Comparison of ENCODE assay signal across 17 cellular contexts in the genomic region with DNA sequence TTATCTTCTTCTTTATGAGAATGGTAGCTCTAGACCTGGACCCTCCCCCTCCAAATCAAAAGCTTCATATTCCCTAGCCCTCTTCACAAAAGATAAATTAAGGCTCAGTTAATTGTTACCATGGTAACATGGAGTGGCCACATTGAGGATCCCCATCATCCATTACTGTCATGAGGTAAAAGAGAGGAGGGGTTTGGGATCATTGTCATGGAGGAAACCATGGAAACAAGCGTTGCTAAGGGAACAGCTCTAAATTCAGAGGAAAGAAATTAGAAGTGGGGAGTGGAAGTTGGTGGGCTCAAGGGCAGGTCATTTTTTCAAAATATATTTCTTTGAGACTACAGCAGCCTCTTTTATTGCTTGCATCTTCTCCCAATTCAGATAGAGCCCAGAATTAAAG. TPM values are rescaled to one million over a fixed set of nuclear protein-coding genes. Genes with fewer than 3 reads are reported as not detected.
DNase-seq lines count a peak whose midpoint lies in the region; ATAC-seq, FAIRE-seq and TF ChIP-seq lines count a peak whose summit lies in the region.
"Had no signal": no experiment of that assay in that cellular context is flagged by ENCODE, and none has a peak within 500 bp of the region (broad histone marks: within the 10 kb centered on the region; RNA-seq: fewer than 3 reads in every experiment).

No MANE protein-coding gene starts in this region.

- H3K9me3 ChIP-seq in HepG2 (ENCODE audit: low read length), result no peaks in the 10 kb centered on the region
- no peaks in the 10 kb centered on the region for H3K9me3 ChIP-seq in right lobe of liver
- H3K9me3 ChIP-seq in neural cell (ENCODE audit: low read length), result no peaks in the 10 kb centered on the region
- H3K9me3 ChIP-seq: BE2C, Peyer's patch had no signal

- no peak for TF ChIP-seq RAD21 in HepG2 (CRISPR knock-in tag; IDR thresholded peaks at IDR 0.05)
- TF ChIP-seq RAD21 in neural cell (conservative IDR thresholded peaks at IDR 0.05), result no peak

- no peak for ATAC-seq in HepG2
- no peak for ATAC-seq in right lobe of liver
- no peak for ATAC-seq in HG03025 (IDR thresholded peaks at IDR 0.05; ENCODE audit: low FRiP score, unreplicated experiment)
- ATAC-seq: GM12878 had no signal

- peaks cover 3% of the 10 kb centered on the region for H3K4me1 ChIP-seq in HepG2 (ENCODE audit: insufficient read depth, low read length)
- no peaks in the 10 kb centered on the region for H3K4me1 ChIP-seq in right lobe of liver

- H3K36me3 ChIP-seq in HepG2 (replicated peaks in 1 of 2; ENCODE audit: control insufficient read depth in 1 of 2, insufficient read depth in 2 of 2, low read length in 2 of 2), result no peaks in the 10 kb centered on the region
- no peaks in the 10 kb centered on the region for H3K36me3 ChIP-seq in right lobe of liver
- no peaks in the 10 kb centered on the region for H3K36me3 ChIP-seq in neural cell (ENCODE audit: insufficient read depth, low read length)
- H3K36me3 ChIP-seq: BE2C, Peyer's patch had no signal

- POLR2A ChIA-PET in HepG2 (lab: Yijun Ruan, JAX), result no interaction called here

- H3K4me2 ChIP-seq in HepG2 (ENCODE audit: low read depth, low read length), result no peak overlapping the region
- H3K4me2 ChIP-seq in neural cell (ENCODE audit: low read length), result peak overlapping the region; percentile 85

- CTCF ChIA-PET in HepG2 (lab: Yijun Ruan, JAX; ENCODE audit: low intra/inter-chr PET ratio, low total read pairs), result no interaction called here

- H3K27me3 ChIP-seq in HepG2 (ENCODE audit: control insufficient read depth in 1 of 2, insufficient read depth in 2 of 2, low read length in 2 of 2) (peaks cover 6 to 28% of the 10 kb centered on the region in 2 experiments; a peak in 3 of 5 replicates), right lobe of liver (peaks cover 0 to 26% of the 10 kb centered on the region in 2 donors), neural cell (ENCODE audit: insufficient read depth, low read depth, low read length) (peaks cover 4% of the 10 kb centered on the region)

- no peaks in the 10 kb centered on the region for H3K9me2 ChIP-seq in neural cell (ENCODE audit: insufficient read depth, low read length)

- no peak for TF ChIP-seq POLR2A in HepG2 (IDR thresholded peaks at IDR 0.05; ENCODE audit: insufficient read depth in 1 of 2, low read depth in 2 of 2, low read length in 2 of 2)
- no peak for TF ChIP-seq POLR2A in right lobe of liver (IDR thresholded peaks at IDR 0.05)

- H3K4me3 ChIP-seq in HepG2 (replicated peaks in 1 of 3; ENCODE audit: insufficient read depth in 1 of 3, low read depth in 2 of 3, low read length in 3 of 3) (no peak overlapping the region), right lobe of liver (no peak overlapping the region), neural cell (ENCODE audit: low read length) (peak overlapping the region; percentile 93)
- H3K4me3 ChIP-seq: GM12878, Peyer's patch had no signal

- H3K9ac ChIP-seq in HepG2 (ENCODE audit: insufficient read depth, low read depth, low read length) (no peak overlapping the region), neural cell (ENCODE audit: low read length) (peak overlapping the region; percentile 52)

- H3K79me2 ChIP-seq in HepG2 (ENCODE audit: insufficient read depth, low read length) (no peaks in the 10 kb centered on the region), neural cell (replicated peaks; ENCODE audit: insufficient read depth, low read length) (peaks cover 33% of the 10 kb centered on the region)

- 0% methylated on average over 1 of the region's 1 CpG for WGBS in HepG2 (ENCODE audit: low lambda C conversion rate)
- WGBS in right lobe of liver (ENCODE audit: insufficient coverage, low coverage, low lambda C conversion rate, missing lambda C conversion rate), result 50% methylated on average over 1 of the region's 1 CpG

- no peak for DNase-seq in HepG2 (ENCODE audit: low spot score)
- DNase-seq in right lobe of liver, result no peak
- peak; percentile 51 for DNase-seq in SK-N-DZ (ENCODE audit: low spot score)
- no peak for DNase-seq in activated CD8-positive, alpha-beta memory T cell treated with anti-CD3 and anti-CD28 coated beads, Interleukin-2, amount 50 U/mL, for 48 hours
- DNase-seq in GM13976 (ENCODE audit: low spot score), result no peak
- DNase-seq: BE2C, DND-41, NCI-H1092, NCI-H146, NCI-H2029, NCI-H2171 treated with DMSO at 0.1 percent for 48 hours, NCI-H774, Peyer's patch, T1000 had no signal

- BruUV-seq in HepG2 (replicated peaks; lab: Mats Ljungman, UMichigan), result no TSS peak

- H3F3A ChIP-seq in neural cell (ENCODE audit: insufficient read depth, low read length, poor library complexity, severe bottlenecking), result no peaks in the 10 kb centered on the region

- TF ChIP-seq CTCF in HepG2 (CRISPR knock-in tag; IDR thresholded peaks at IDR 0.05) (no peak), right lobe of liver (IDR thresholded peaks at IDR 0.05) (no peak), neural cell (IDR thresholded peaks at IDR 0.05; ENCODE audit: poor library complexity, severe bottlenecking) (no peak), GM13976 (IDR thresholded peaks at IDR 0.05; ENCODE audit: borderline replicate concordance, control extremely low read depth, extremely low read depth, insufficient read depth, missing control alignments) (no peak)

- intact Hi-C loops in HepG2 (cut with micrococcal nuclease; ENCODE audit: unreplicated experiment) (no loop called here), right lobe of liver (cut with DNase I) (no loop called here)

- in situ Hi-C loops in HepG2 (cut with HindIII; ENCODE audit: extremely low pct_ligation_motif_present, low pct_unique_long_range_greater_than_20kb), result no loop called here
- in situ Hi-C loops in GM13976 (cut with MboI; ENCODE audit: low sequenced_read_pairs, unreplicated experiment), result no loop called here

- no peak overlapping the region for H3K27ac ChIP-seq in HepG2 (ENCODE audit: extremely low read length, insufficient read depth, low read length)
- H3K27ac ChIP-seq in right lobe of liver, result no peak overlapping the region
- peak overlapping the region; percentile 82 for H3K27ac ChIP-seq in neural cell (ENCODE audit: low read length)
- H3K27ac ChIP-seq: Peyer's patch had no signal

- FAIRE-seq in HepG2 (lab: Jason Lieb, UNC), result no peak
- FAIRE-seq: GM12878 had no signal

- no peak for TF ChIP-seq EP300 in HepG2 (IDR thresholded peaks at IDR 0.05; ENCODE audit: low read depth in 2 of 2, low read length in 2 of 2)
- TF ChIP-seq EP300 in HepG2 (CRISPR knock-in tag; IDR thresholded peaks at IDR 0.05; ENCODE audit: borderline replicate concordance), result no peak
- TF ChIP-seq EP300 in neural cell (conservative IDR thresholded peaks at IDR 0.05; ENCODE audit: poor library complexity, severe bottlenecking), result peak; percentile 75

- H4K20me1 ChIP-seq in HepG2 (ENCODE audit: insufficient read depth, low read length), result no peaks in the 10 kb centered on the region; the same call in 1 of the 2 replicates
- H4K20me1 ChIP-seq in neural cell (ENCODE audit: insufficient read depth), result no peaks in the 10 kb centered on the region

- H2AFZ ChIP-seq in HepG2 (ENCODE audit: low read length), result no peak overlapping the region
- H2AFZ ChIP-seq in neural cell (ENCODE audit: low read depth, low read length), result no peak overlapping the region

RNA-seq across cellular contexts. Expression of a gene that starts 11.8 kb away (rescaled TPM):
- 115 and 118 TPM in 2 replicates for total RNA-seq in HepG2 (2016; rRNA removed; fragmentation: Illumina TruSeq; extraction: Trizol)
- total RNA-seq in HepG2 (2016; cell fraction: cytosol; rRNA removed; fragmentation: Illumina TruSeq; extraction: Trizol; ENCODE audit: low read depth), result 24.6 and 27.1 TPM in 2 replicates
- total RNA-seq in HepG2 (2016; cell fraction: insoluble cytoplasmic fraction; rRNA removed; fragmentation: Illumina TruSeq; extraction: Trizol), result 110 and 117 TPM in 2 replicates
- total RNA-seq in HepG2 (2016; cell fraction: membrane; rRNA removed; fragmentation: Illumina TruSeq; extraction: Trizol), result 71.0 and 75.9 TPM in 2 replicates
- 82.3 and 94.1 TPM in 2 replicates for total RNA-seq in HepG2 (2016; cell fraction: nucleus; rRNA removed; fragmentation: Illumina TruSeq; extraction: Trizol)
- 51.3 and 55.2 TPM in 2 replicates for polyA plus RNA-seq in HepG2 (2011; rRNA removed)
- polyA plus RNA-seq in HepG2 (2011; cell fraction: cytosol; rRNA removed), result 39.7 and 48.8 TPM in 2 replicates
- 115 and 142 TPM in 2 replicates for polyA plus RNA-seq in HepG2 (2011; cell fraction: nucleus; rRNA removed)
- polyA plus RNA-seq in HepG2 (2012), result 26.8 and 40.4 TPM in 2 replicates
- polyA plus RNA-seq in HepG2 (2016; cell fraction: cytosol; fragmentation: Illumina TruSeq; extraction: Trizol; ENCODE audit: low read depth), result 11.0 and 11.5 TPM in 2 replicates
- polyA plus RNA-seq in HepG2 (2016; cell fraction: insoluble cytoplasmic fraction; fragmentation: Illumina TruSeq; extraction: Trizol; ENCODE audit: low read depth), result 70.1 and 79.0 TPM in 2 replicates
- 28.4 and 28.6 TPM in 2 replicates for polyA plus RNA-seq in HepG2 (2016; cell fraction: membrane; fragmentation: Illumina TruSeq; extraction: Trizol; ENCODE audit: low read depth)
- polyA plus RNA-seq in HepG2 (2016; cell fraction: nucleus; fragmentation: Illumina TruSeq; extraction: Trizol; ENCODE audit: insufficient read depth, low read depth), result 90.9 and 95.3 TPM in 2 replicates
- 70.6 and 173 TPM in 2 replicates for polyA minus RNA-seq in HepG2 (2011; rRNA and poly(A)+ RNA removed; ENCODE audit: low replicate concordance)
- polyA minus RNA-seq in HepG2 (2011; cell fraction: cytosol; rRNA and poly(A)+ RNA removed), result 44.6 and 50.4 TPM in 2 replicates
- 117 and 130 TPM in 2 replicates for polyA minus RNA-seq in HepG2 (2011; cell fraction: nucleus; rRNA and poly(A)+ RNA removed)
- total RNA-seq in right lobe of liver, result 10 to 100 TPM in 2 of 6 experiments, 1 to 10 TPM in 4; 4.5 to 18.7 (median 7.3) TPM
- 54.6 and 62.0 TPM in 2 replicates for polyA plus RNA-seq in SK-N-DZ (2014; cell fraction: cytosol; rRNA removed)
- 58.0 and 62.1 TPM in 2 replicates for polyA plus RNA-seq in SK-N-DZ (2014; cell fraction: nucleus; rRNA removed)
- polyA plus RNA-seq in neural cell, result 17.2 and 21.3 TPM in 2 replicates
- polyA minus RNA-seq in neural cell, result 21.9 and 24.1 TPM in 2 replicates

RNA-seq across cellular contexts. Expression of a gene that starts 29.5 kb away (rescaled TPM):
- total RNA-seq in HepG2 (2016; rRNA removed; fragmentation: Illumina TruSeq; extraction: Trizol), result 6.3 and 10.5 TPM in 2 replicates
- total RNA-seq in HepG2 (2016; cell fraction: cytosol; rRNA removed; fragmentation: Illumina TruSeq; extraction: Trizol; ENCODE audit: low read depth), result 2.6 and 5.4 TPM in 2 replicates
- 6.8 and 9.8 TPM in 2 replicates for total RNA-seq in HepG2 (2016; cell fraction: insoluble cytoplasmic fraction; rRNA removed; fragmentation: Illumina TruSeq; extraction: Trizol)
- total RNA-seq in HepG2 (2016; cell fraction: membrane; rRNA removed; fragmentation: Illumina TruSeq; extraction: Trizol), result 4.6 and 7.7 TPM in 2 replicates
- 2.0 and 3.7 TPM in 2 replicates for total RNA-seq in HepG2 (2016; cell fraction: nucleus; rRNA removed; fragmentation: Illumina TruSeq; extraction: Trizol)
- polyA plus RNA-seq in HepG2 (2011; rRNA removed), result 31.5 and 50.8 TPM in 2 replicates
- polyA plus RNA-seq in HepG2 (2011; cell fraction: cytosol; rRNA removed), result 31.2 and 32.1 TPM in 2 replicates
- 14.5 and 18.2 TPM in 2 replicates for polyA plus RNA-seq in HepG2 (2011; cell fraction: nucleus; rRNA removed)
- 11.6 and 19.0 TPM in 2 replicates for polyA plus RNA-seq in HepG2 (2012)
- polyA plus RNA-seq in HepG2 (2016; cell fraction: cytosol; fragmentation: Illumina TruSeq; extraction: Trizol; ENCODE audit: low read depth), result 6.6 and 8.5 TPM in 2 replicates
- 9.0 and 9.8 TPM in 2 replicates for polyA plus RNA-seq in HepG2 (2016; cell fraction: insoluble cytoplasmic fraction; fragmentation: Illumina TruSeq; extraction: Trizol; ENCODE audit: low read depth)
- polyA plus RNA-seq in HepG2 (2016; cell fraction: membrane; fragmentation: Illumina TruSeq; extraction: Trizol; ENCODE audit: low read depth), result 5.9 and 6.2 TPM in 2 replicates
- polyA plus RNA-seq in HepG2 (2016; cell fraction: nucleus; fragmentation: Illumina TruSeq; extraction: Trizol; ENCODE audit: insufficient read depth, low read depth), result 5.4 and 6.8 TPM in 2 replicates
- polyA minus RNA-seq in HepG2 (2011; rRNA and poly(A)+ RNA removed; ENCODE audit: low replicate concordance), result 3.8 and 11.4 TPM in 2 replicates
- 5.5 and 6.9 TPM in 2 replicates for polyA minus RNA-seq in HepG2 (2011; cell fraction: cytosol; rRNA and poly(A)+ RNA removed)
- polyA minus RNA-seq in HepG2 (2011; cell fraction: nucleus; rRNA and poly(A)+ RNA removed), result 8.8 and 9.0 TPM in 2 replicates
- 10 to 100 TPM in 3 of 6 experiments, 1 to 10 TPM in 3; 6.3 to 19.4 (median 11.9) TPM for total RNA-seq in right lobe of liver
- polyA plus RNA-seq in SK-N-DZ (2014; cell fraction: cytosol; rRNA removed), result 2.3 and 3.0 TPM in 2 replicates
- 1.5 and 5.3 TPM in 2 replicates for polyA plus RNA-seq in SK-N-DZ (2014; cell fraction: nucleus; rRNA removed)
- polyA plus RNA-seq in neural cell, result 0.88 and 5.9 TPM in 2 replicates
- under 0.01 and 0.12 TPM in 2 replicates for polyA minus RNA-seq in neural cell
